30 cellular contexts compared by ENCODE assay signal in the genomic region with DNA sequence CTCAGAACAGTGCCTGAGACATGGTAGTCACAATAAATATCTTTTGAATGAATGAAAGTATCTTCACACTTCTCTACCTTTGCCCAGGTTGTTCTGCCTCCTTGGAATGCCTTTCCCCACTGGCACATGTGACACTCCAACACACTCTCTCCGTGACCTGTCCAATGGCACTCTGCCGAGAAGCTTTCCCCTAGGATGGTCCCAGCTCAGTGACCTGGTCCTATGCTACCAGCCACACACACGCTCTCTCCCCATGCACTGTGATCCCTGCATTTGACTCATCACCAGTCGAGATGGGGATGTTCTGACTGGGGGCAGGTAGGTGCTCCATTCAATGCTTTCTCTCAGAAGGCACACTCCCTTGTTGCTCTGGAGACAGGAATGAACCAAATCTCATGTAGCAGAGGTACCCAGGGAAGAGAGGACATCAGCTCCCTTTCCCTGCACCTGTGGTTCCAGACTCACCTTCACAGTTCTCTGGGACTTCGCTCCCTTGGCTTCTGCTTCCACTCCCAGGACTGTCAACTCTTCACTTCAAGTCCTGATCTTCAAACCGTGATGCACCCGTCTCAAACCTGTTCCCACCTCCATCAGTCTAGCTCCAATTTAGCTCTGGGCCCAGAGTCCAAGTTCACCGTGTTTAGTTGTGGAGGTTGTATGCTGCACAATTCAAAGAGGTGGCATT. TPM values are rescaled to one million over a fixed set of nuclear protein-coding genes. Genes with fewer than 3 reads are reported as not detected.
"Had no signal": no experiment of that assay in that cellular context is flagged by ENCODE, and none has a peak within 500 bp of the region (broad histone marks: within the 10 kb centered on the region; RNA-seq: fewer than 3 reads in every experiment).

No MANE protein-coding gene starts in this region.

- H3K9me3 Mint-ChIP-seq: activated naive CD4-positive, alpha-beta T cell treated with anti-CD3 and anti-CD28 coated beads, Interleukin-2, amount 10 ng/mL, durations not matched to agents 7 days and 5 days; activated naive CD8-positive, alpha-beta T cell treated with anti-CD3 and anti-CD28 coated beads, Interleukin-2, amount 10 ng/mL, durations not matched to agents 7 days and 5 days; activated T-helper 1 cell treated with anti-CD3 and anti-CD28 coated beads, Interleukin-12 subunit alpha, Interleukin-12 subunit beta, Interleukin-2, Interleukin-4 antibody, amounts not matched to agents 30 ng/mL and 10 ng/mL and 1 ng/mL, durations not matched to agents 14 hours and 24 hours and 36 hours; endodermal cell; nephron progenitor cell; stimulated activated naive B cell treated with anti-CD40 and anti-IgM and Interleukin-4, amounts not matched to agents 10 μg/mL and 1 μg/mL and 100 μg/mL, for 72 hours; T-helper 2 cell treated with Interferon-gamma antibody and Interleukin-4, amounts not matched to agents 5 μg/mL and 100 μg/mL, for 36 hours had no signal

- H3K27ac Mint-ChIP-seq: activated naive CD4-positive, alpha-beta T cell treated with anti-CD3 and anti-CD28 coated beads, Interleukin-2, amount 10 ng/mL, durations not matched to agents 7 days and 5 days; activated naive CD8-positive, alpha-beta T cell treated with anti-CD3 and anti-CD28 coated beads, Interleukin-2, amount 10 ng/mL, durations not matched to agents 7 days and 5 days; activated T-helper 1 cell treated with anti-CD3 and anti-CD28 coated beads, Interleukin-12 subunit alpha, Interleukin-12 subunit beta, Interleukin-2, Interleukin-4 antibody, amounts not matched to agents 30 ng/mL and 10 ng/mL and 1 ng/mL, durations not matched to agents 14 hours and 24 hours and 36 hours; brain; endodermal cell; nephron progenitor cell; stimulated activated naive B cell treated with anti-CD40 and anti-IgM and Interleukin-4, amounts not matched to agents 10 μg/mL and 1 μg/mL and 100 μg/mL, for 72 hours; T-helper 2 cell treated with Interferon-gamma antibody and Interleukin-4, amounts not matched to agents 5 μg/mL and 100 μg/mL, for 36 hours had no signal

- ATAC-seq: foreskin keratinocyte; heart left ventricle; pancreas; stimulated activated naive B cell treated with anti-CD40 and anti-IgM and Interleukin-4, amounts not matched to agents 10 μg/mL and 1 μg/mL and 100 μg/mL, for 72 hours had no signal

- H3K36me3 Mint-ChIP-seq: activated naive CD4-positive, alpha-beta T cell treated with anti-CD3 and anti-CD28 coated beads, Interleukin-2, amount 10 ng/mL, durations not matched to agents 7 days and 5 days; activated naive CD8-positive, alpha-beta T cell treated with anti-CD3 and anti-CD28 coated beads, Interleukin-2, amount 10 ng/mL, durations not matched to agents 7 days and 5 days; brain; stimulated activated naive B cell treated with anti-CD40 and anti-IgM and Interleukin-4, amounts not matched to agents 10 μg/mL and 1 μg/mL and 100 μg/mL, for 72 hours had no signal

- DNase-seq: activated CD4-positive, alpha-beta T cell treated with anti-CD3 and anti-CD28 coated beads for 4 hours; activated CD4-positive, alpha-beta T cell treated with anti-CD3 and anti-CD28 coated beads, Interleukin-2, amount 50 U/mL, for 4 hours; activated naive CD4-positive, alpha-beta T cell treated with anti-CD3 and anti-CD28 coated beads, Interleukin-2, amount 10 ng/mL, durations not matched to agents 7 days and 5 days; activated naive CD8-positive, alpha-beta T cell treated with anti-CD3 and anti-CD28 coated beads, Interleukin-2, amount 10 ng/mL, durations not matched to agents 7 days and 5 days; activated T-cell treated with anti-CD3 and anti-CD28 coated beads for 4 hours; foreskin keratinocyte; heart left ventricle; hypothalamus; kidney glomerular epithelial cell; left ventricle myocardium inferior; nephron progenitor cell; pancreas; retina; stimulated activated CD4-positive, alpha-beta T cell treated with anti-CD3 and anti-CD28 coated beads, Interleukin-15, amount 100 ng/mL, for 24 hours; stimulated activated CD4-positive, alpha-beta T cell treated with anti-CD3 and anti-CD28 coated beads, Interleukin-2, amount 100 ng/mL, for 24 hours; stimulated activated naive B cell treated with anti-CD40 and anti-IgM and Interleukin-4, amounts not matched to agents 10 μg/mL and 1 μg/mL and 100 μg/mL, for 72 hours; stomach; T-helper 1 cell; thyroid gland had no signal

- H3K4me1 ChIP-seq: ascending aorta, foreskin keratinocyte, pancreas, prostate gland, stomach, thyroid gland had no signal

- H3K9me3 ChIP-seq: ascending aorta, esophagus muscularis mucosa, heart left ventricle, left ventricle myocardium inferior, pancreas, prostate gland, stomach, thyroid gland had no signal

- H3K4me3 Mint-ChIP-seq: activated naive CD4-positive, alpha-beta T cell treated with anti-CD3 and anti-CD28 coated beads, Interleukin-2, amount 10 ng/mL, durations not matched to agents 7 days and 5 days; activated naive CD8-positive, alpha-beta T cell treated with anti-CD3 and anti-CD28 coated beads, Interleukin-2, amount 10 ng/mL, durations not matched to agents 7 days and 5 days; activated T-helper 1 cell treated with anti-CD3 and anti-CD28 coated beads, Interleukin-12 subunit alpha, Interleukin-12 subunit beta, Interleukin-2, Interleukin-4 antibody, amounts not matched to agents 30 ng/mL and 10 ng/mL and 1 ng/mL, durations not matched to agents 14 hours and 24 hours and 36 hours; brain; endodermal cell; nephron progenitor cell; stimulated activated naive B cell treated with anti-CD40 and anti-IgM and Interleukin-4, amounts not matched to agents 10 μg/mL and 1 μg/mL and 100 μg/mL, for 72 hours; T-helper 2 cell treated with Interferon-gamma antibody and Interleukin-4, amounts not matched to agents 5 μg/mL and 100 μg/mL, for 36 hours had no signal

- H3K36me3 ChIP-seq: ascending aorta, esophagus muscularis mucosa, heart left ventricle, left ventricle myocardium inferior, pancreas, prostate gland, stomach, thyroid gland had no signal

- H3K27me3 Mint-ChIP-seq: activated naive CD8-positive, alpha-beta T cell treated with anti-CD3 and anti-CD28 coated beads, Interleukin-2, amount 10 ng/mL, durations not matched to agents 7 days and 5 days had no signal

- H3K27me3 ChIP-seq: ascending aorta, pancreas, stomach, thyroid gland had no signal

- H3K4me1 Mint-ChIP-seq: activated naive CD4-positive, alpha-beta T cell treated with anti-CD3 and anti-CD28 coated beads, Interleukin-2, amount 10 ng/mL, durations not matched to agents 7 days and 5 days; activated naive CD8-positive, alpha-beta T cell treated with anti-CD3 and anti-CD28 coated beads, Interleukin-2, amount 10 ng/mL, durations not matched to agents 7 days and 5 days; stimulated activated naive B cell treated with anti-CD40 and anti-IgM and Interleukin-4, amounts not matched to agents 10 μg/mL and 1 μg/mL and 100 μg/mL, for 72 hours had no signal

- H3K4me2 ChIP-seq: smooth muscle cell had no signal

- H3K4me3 ChIP-seq: ascending aorta, esophagus muscularis mucosa, heart left ventricle, left ventricle myocardium inferior, lung, pancreas, prostate gland, smooth muscle cell, stomach, thyroid gland had no signal

- H3K27ac ChIP-seq: ascending aorta, esophagus muscularis mucosa, foreskin keratinocyte, heart left ventricle, left ventricle myocardium inferior, pancreas, prostate gland, stomach, thyroid gland had no signal

RNA-seq across cellular contexts. Expression of gene LMO1, which starts 30.7 kb away (rescaled TPM):
- total RNA-seq: activated naive CD8-positive, alpha-beta T cell treated with anti-CD3 and anti-CD28 coated beads, Interleukin-2, amount 10 ng/mL, durations not matched to agents 7 days and 5 days; activated T-helper 1 cell treated with anti-CD3 and anti-CD28 coated beads, Interleukin-12 subunit alpha, Interleukin-12 subunit beta, Interleukin-2, Interleukin-4 antibody, amounts not matched to agents 30 ng/mL and 10 ng/mL and 1 ng/mL, durations not matched to agents 14 hours and 24 hours and 36 hours; ascending aorta; foreskin keratinocyte; mucosa of gallbladder; prostate gland; stomach; ureter had no signal
- polyA plus RNA-seq: foreskin keratinocyte, lung had no signal
